In the genomic region with DNA sequence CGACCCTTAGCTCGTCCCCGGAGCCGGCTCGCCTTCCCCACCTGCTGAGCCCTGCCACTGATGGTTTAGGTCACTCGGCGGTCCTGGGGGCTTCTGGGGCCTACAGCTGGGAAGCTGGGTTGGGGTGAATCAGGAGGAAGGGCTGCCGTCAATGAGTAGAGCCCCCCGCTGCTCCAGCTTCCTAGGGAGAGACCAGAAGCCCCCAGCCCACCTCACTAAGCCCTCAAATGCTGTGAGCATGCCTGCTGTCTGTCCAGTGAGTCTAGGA, we compare ENCODE assay signal across 18 cellular contexts.
A peak's percentile ranks its signal among the peaks of the same experiment; 100 is the strongest.
DNase-seq lines count a peak whose midpoint lies in the region; ATAC-seq lines count a peak whose summit lies in the region.
"Had no signal": no experiment of that assay in that cellular context is flagged by ENCODE, and none has a peak within 500 bp of the region (broad histone marks: within the 10 kb centered on the region; RNA-seq: fewer than 3 reads in every experiment).

No MANE protein-coding gene starts in this region.

- H3K4me1 Mint-ChIP-seq in stimulated activated naive CD8-positive, alpha-beta T cell treated with anti-CD3 and anti-CD28 coated beads, Interleukin-15, amount 100 ng/mL, for 72 hours = no peaks in the 10 kb centered on the region
- H3K4me1 Mint-ChIP-seq: B cell had no signal

- no peak overlapping the region for H3K14ac ChIP-seq in neuronal stem cell (ENCODE audit: low read length)

- H3K4me2 ChIP-seq in BLaER1 (peak overlapping the region; percentile 70), neuronal stem cell (ENCODE audit: insufficient read depth, low read length, poor library complexity, severe bottlenecking) (no peak overlapping the region)
- peak overlapping the region in 8 of 11 experiments; percentile 56 to 76 (median 62); a peak in 12 of 22 replicates for H3K4me2 ChIP-seq in BLaER1 treated with 17β-estradiol and CSF1 and Interleukin-3, amounts not matched to agents 10 nM and 100 nM

- H3K9me3 ChIP-seq in BLaER1 (peaks cover 17% of the 10 kb centered on the region), neuronal stem cell (replicated peaks in 1 of 2; ENCODE audit: control insufficient read depth in 2 of 2, insufficient read depth in 1 of 2, low read depth in 1 of 2, low read length in 2 of 2) (peaks cover 0 to 2% of the 10 kb centered on the region in 2 donors), stomach smooth muscle (ENCODE audit: control insufficient read depth in 2 of 2, low read length in 2 of 2) (no peaks in the 10 kb centered on the region)
- peaks cover 0 to 18% (median 10%) of the 10 kb centered on the region in 11 experiments; a peak in 14 of 22 replicates for H3K9me3 ChIP-seq in BLaER1 treated with 17β-estradiol and CSF1 and Interleukin-3, amounts not matched to agents 10 nM and 100 nM (replicated peaks in 1 of 11)

- no peaks in the 10 kb centered on the region for H3K27me3 ChIP-seq in BLaER1
- H3K27me3 ChIP-seq in BLaER1 treated with 17β-estradiol and CSF1 and Interleukin-3, amounts not matched to agents 10 nM and 100 nM = no peaks in the 10 kb centered on the region
- no peaks in the 10 kb centered on the region for H3K27me3 ChIP-seq in neuronal stem cell (ENCODE audit: control insufficient read depth in 3 of 3, insufficient read depth in 3 of 3, low read depth in 1 of 3, low read length in 3 of 3)
- H3K27me3 ChIP-seq in stomach smooth muscle (ENCODE audit: control insufficient read depth in 1 of 2, insufficient read depth in 2 of 2, low read length in 2 of 2) = no peaks in the 10 kb centered on the region

- no peak overlapping the region for H2BK5ac ChIP-seq in neuronal stem cell (ENCODE audit: low read length)

- H3K18ac ChIP-seq in neuronal stem cell (ENCODE audit: low read length) = peak overlapping the region; percentile 79

- H2AK5ac ChIP-seq in neuronal stem cell (ENCODE audit: low read depth, low read length) = peak overlapping the region; percentile 45

- H3K4me3 ChIP-seq in BLaER1 (no peak overlapping the region), neuronal stem cell (ENCODE audit: low read length in 2 of 2) (no peak overlapping the region), stomach smooth muscle (ENCODE audit: low read length in 2 of 2) (no peak overlapping the region)
- no peak overlapping the region for H3K4me3 ChIP-seq in BLaER1 treated with 17β-estradiol and CSF1 and Interleukin-3, amounts not matched to agents 10 nM and 100 nM
- H3K4me3 ChIP-seq: GM23248 had no signal

- no peak overlapping the region for H3K4me3 Mint-ChIP-seq in stimulated activated naive CD8-positive, alpha-beta T cell treated with anti-CD3 and anti-CD28 coated beads, Interleukin-15, amount 100 ng/mL, for 72 hours
- H3K4me3 Mint-ChIP-seq: B cell; CD4-positive, alpha-beta memory T cell; H9 had no signal

- peak overlapping the region; percentile 77 for H3K27ac ChIP-seq in BLaER1
- peak overlapping the region in 7 of 11 experiments; percentile 38 to 70 (median 52); a peak in 10 of 22 replicates for H3K27ac ChIP-seq in BLaER1 treated with 17β-estradiol and CSF1 and Interleukin-3, amounts not matched to agents 10 nM and 100 nM
- H3K27ac ChIP-seq in neuronal stem cell (replicated peaks; ENCODE audit: low read length) = no peak overlapping the region
- H3K27ac ChIP-seq in stomach smooth muscle (ENCODE audit: low read length) = peak overlapping the region; percentile 37
- H3K27ac ChIP-seq: GM23248 had no signal

- H3K36me3 ChIP-seq in BLaER1 (no peaks in the 10 kb centered on the region), neuronal stem cell (replicated peaks in 1 of 2; ENCODE audit: control insufficient read depth in 2 of 2, insufficient read depth in 2 of 2, low read length in 2 of 2) (no peaks in the 10 kb centered on the region), stomach smooth muscle (ENCODE audit: control insufficient read depth in 2 of 2, insufficient read depth in 2 of 2, low read length in 2 of 2) (no peaks in the 10 kb centered on the region)
- no peaks in the 10 kb centered on the region for H3K36me3 ChIP-seq in BLaER1 treated with 17β-estradiol and CSF1 and Interleukin-3, amounts not matched to agents 10 nM and 100 nM

- H3K4me1 ChIP-seq in BLaER1 (peaks cover 18% of the 10 kb centered on the region), neuronal stem cell (ENCODE audit: control insufficient read depth in 2 of 2, insufficient read depth in 1 of 2, low read depth in 1 of 2, low read length in 2 of 2) (peaks cover 2 to 6% of the 10 kb centered on the region in 2 donors), stomach smooth muscle (ENCODE audit: control insufficient read depth, insufficient read depth, low read length) (peaks cover 47% of the 10 kb centered on the region)
- peaks cover 10 to 20% (median 16%) of the 10 kb centered on the region in 10 experiments; a peak in 18 of 20 replicates for H3K4me1 ChIP-seq in BLaER1 treated with 17β-estradiol and CSF1 and Interleukin-3, amounts not matched to agents 10 nM and 100 nM

- no peak overlapping the region for H4K8ac ChIP-seq in neuronal stem cell (ENCODE audit: low read depth, low read length)

- no peak overlapping the region for H2BK12ac ChIP-seq in neuronal stem cell (ENCODE audit: low read length)

- no CpG with 5 or more reads among the region's 9 CpGs for WGBS in neuronal stem cell (ENCODE audit: extremely low coverage in 2 of 2, insufficient read length in 2 of 2, insufficient replicate concordance in 1 of 2), 2 donors

- no peak overlapping the region for H2BK120ac ChIP-seq in neuronal stem cell (ENCODE audit: low read depth, low read length)

- H3K9ac ChIP-seq in BLaER1 (no peak overlapping the region), neuronal stem cell (ENCODE audit: low read depth, low read length, poor library complexity) (no peak overlapping the region), stomach smooth muscle (ENCODE audit: low read length in 2 of 2) (no peak overlapping the region)
- 0 out of 22 replicates have a peak overlapping the region, but pooled peaks of 1 of the 11 experiments have one; percentile 46 for H3K9ac ChIP-seq in BLaER1 treated with 17β-estradiol and CSF1 and Interleukin-3, amounts not matched to agents 10 nM and 100 nM
- H3K9ac ChIP-seq: GM23248 had no signal

- no peak overlapping the region for H2BK15ac ChIP-seq in neuronal stem cell (ENCODE audit: low read length)

- H3K27ac Mint-ChIP-seq in stimulated activated naive CD8-positive, alpha-beta T cell treated with anti-CD3 and anti-CD28 coated beads, Interleukin-15, amount 100 ng/mL, for 72 hours = no peak overlapping the region
- H3K27ac Mint-ChIP-seq: B cell had no signal

- no peaks in the 10 kb centered on the region for H3K79me1 ChIP-seq in neuronal stem cell (ENCODE audit: low read depth, low read length)

- ATAC-seq in stimulated activated naive CD8-positive, alpha-beta T cell treated with anti-CD3 and anti-CD28 coated beads, Interleukin-15, amount 100 ng/mL, for 72 hours = no peak
- ATAC-seq in GM19035 (IDR thresholded peaks at IDR 0.05; ENCODE audit: unreplicated experiment) (no peak), GM21526 (IDR thresholded peaks at IDR 0.05; ENCODE audit: low FRiP score, unreplicated experiment) (no peak)
- ATAC-seq: HCT116 had no signal

- H3K27me3 Mint-ChIP-seq in stimulated activated naive CD8-positive, alpha-beta T cell treated with anti-CD3 and anti-CD28 coated beads, Interleukin-15, amount 100 ng/mL, for 72 hours = no peaks in the 10 kb centered on the region
- H3K27me3 Mint-ChIP-seq: B cell; CD4-positive, alpha-beta memory T cell had no signal

- no peak overlapping the region for H3K23ac ChIP-seq in neuronal stem cell (ENCODE audit: low read depth, low read length, poor library complexity)

- no peak overlapping the region for H4K91ac ChIP-seq in neuronal stem cell (ENCODE audit: low read depth, low read length, poor library complexity)

- H2AFZ ChIP-seq in neuronal stem cell (ENCODE audit: low read length) = no peak overlapping the region
- H2AFZ ChIP-seq: GM23248 had no signal

- no peaks in the 10 kb centered on the region for H3K9me3 Mint-ChIP-seq in stimulated activated naive CD8-positive, alpha-beta T cell treated with anti-CD3 and anti-CD28 coated beads, Interleukin-15, amount 100 ng/mL, for 72 hours

- H3K4ac ChIP-seq in neuronal stem cell (ENCODE audit: low read length) = no peak overlapping the region

- DNase-seq in neuronal stem cell (ENCODE audit: low spot score) = no peak
- DNase-seq in stimulated activated naive CD8-positive, alpha-beta T cell treated with anti-CD3 and anti-CD28 coated beads, Interleukin-15, amount 100 ng/mL, for 72 hours = no peak
- DNase-seq: C1 segment of cervical spinal cord; Calu3; CD4-positive, alpha-beta memory T cell; COR-L47; DMS53; DMS79 treated with DMSO at 0.1 percent for 48 hours; GF-D8; GM23248; H9 had no signal

- H4K20me1 ChIP-seq in BLaER1 = no peaks in the 10 kb centered on the region
- H4K20me1 ChIP-seq in BLaER1 treated with 17β-estradiol and CSF1 and Interleukin-3, amounts not matched to agents 10 nM and 100 nM = no peaks in the 10 kb centered on the region
